2 cellular contexts compared by ENCODE assay signal in the genomic region with DNA sequence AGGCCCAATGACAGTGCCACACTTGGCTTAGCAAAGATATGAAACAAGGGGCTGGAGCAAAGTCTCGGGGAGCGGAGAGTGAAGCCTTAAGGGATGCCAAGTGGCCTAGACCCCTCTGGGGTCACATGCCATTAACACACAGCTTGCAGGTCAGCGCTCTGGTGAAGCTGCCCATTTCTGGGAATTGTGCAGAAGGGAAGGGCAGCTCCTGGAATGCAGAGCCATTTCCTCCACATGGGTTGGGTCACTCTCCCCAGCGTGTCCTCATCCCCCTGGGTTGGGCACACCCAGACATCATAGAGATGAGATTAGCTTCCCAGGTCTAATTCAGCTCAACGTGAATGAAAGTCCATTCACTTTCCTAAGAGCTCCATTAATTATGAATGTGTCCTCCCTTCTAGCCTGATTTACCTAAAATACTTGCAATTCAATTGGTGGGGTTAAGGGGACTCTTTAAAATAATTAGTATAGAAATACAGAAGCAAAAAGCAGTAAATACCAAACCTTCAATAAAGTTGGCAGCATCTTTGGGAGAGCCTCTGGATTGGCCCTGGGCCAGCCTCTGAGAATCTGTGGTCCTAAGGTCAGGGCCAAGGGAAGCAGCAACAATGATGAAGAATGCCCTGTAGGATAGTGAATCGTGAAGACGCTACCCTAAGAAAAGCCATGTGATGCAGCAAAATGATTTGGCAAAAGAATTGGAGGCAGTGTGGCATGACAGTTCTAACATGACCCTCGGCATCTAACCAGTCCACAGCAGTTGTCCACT.
TF ChIP-seq lines count a peak whose summit lies in the region.

No MANE protein-coding gene starts in this region.

TF ChIP-seq in liver, 16 proteins besides CTCF, POLR2A, EP300 and RAD21:
- no peak for TF ChIP-seq YY1 (IDR thresholded peaks at IDR 0.05)
- no peak for TF ChIP-seq FOXA2 (IDR thresholded peaks at IDR 0.05)
- TF ChIP-seq HNF4G (IDR thresholded peaks at IDR 0.05) = no peak
- TF ChIP-seq EGR1 (IDR thresholded peaks at IDR 0.05; ENCODE audit: low read depth in 2 of 2) = no peak
- TF ChIP-seq TAF1 (conservative IDR thresholded peaks at IDR 0.05) = no peak
- TF ChIP-seq, protein P1, sequence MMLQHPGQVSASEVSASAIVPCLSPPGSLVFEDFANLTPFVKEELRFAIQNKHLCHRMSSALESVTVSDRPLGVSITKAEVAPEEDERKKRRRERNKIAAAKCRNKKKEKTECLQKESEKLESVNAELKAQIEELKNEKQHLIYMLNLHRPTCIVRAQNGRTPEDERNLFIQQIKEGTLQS (IDR thresholded peaks at IDR 0.05) = no peak
- peak; percentile 51 for TF ChIP-seq NR2F2 (IDR thresholded peaks at IDR 0.05)
- TF ChIP-seq REST (IDR thresholded peaks at IDR 0.05) = no peak

TF ChIP-seq in HepG2, 621 proteins besides CTCF, POLR2A, EP300 and RAD21:
- TF ChIP-seq UBTF (CRISPR knock-in tag; IDR thresholded peaks at IDR 0.05) (no peak), TCF7 (IDR thresholded peaks at IDR 0.05; ENCODE audit: low read depth) (no peak), MEF2D (CRISPR knock-in tag; IDR thresholded peaks at IDR 0.05) (no peak), ZNF550 (CRISPR knock-in tag; IDR thresholded peaks at IDR 0.05; ENCODE audit: borderline replicate concordance) (no peak), CCDC6 (CRISPR knock-in tag; IDR thresholded peaks at IDR 0.05) (no peak), ZNF143 (CRISPR knock-in tag; IDR thresholded peaks at IDR 0.05) (no peak), ATF7-NPFF (CRISPR knock-in tag; IDR thresholded peaks at IDR 0.05; ENCODE audit: low read depth) (no peak), SPEN (CRISPR knock-in tag; IDR thresholded peaks at IDR 0.05; ENCODE audit: low read depth) (no peak), ZNF576 (CRISPR knock-in tag; IDR thresholded peaks at IDR 0.05) (no peak), MED8 (CRISPR knock-in tag; IDR thresholded peaks at IDR 0.05; ENCODE audit: insufficient replicate concordance) (no peak), ADNP (CRISPR knock-in tag; IDR thresholded peaks at IDR 0.05) (no peak), TGIF2 (CRISPR knock-in tag; IDR thresholded peaks at IDR 0.05) (no peak), DNMT1 (CRISPR knock-in tag; IDR thresholded peaks at IDR 0.05) (no peak)
- TF ChIP-seq, protein P2, sequence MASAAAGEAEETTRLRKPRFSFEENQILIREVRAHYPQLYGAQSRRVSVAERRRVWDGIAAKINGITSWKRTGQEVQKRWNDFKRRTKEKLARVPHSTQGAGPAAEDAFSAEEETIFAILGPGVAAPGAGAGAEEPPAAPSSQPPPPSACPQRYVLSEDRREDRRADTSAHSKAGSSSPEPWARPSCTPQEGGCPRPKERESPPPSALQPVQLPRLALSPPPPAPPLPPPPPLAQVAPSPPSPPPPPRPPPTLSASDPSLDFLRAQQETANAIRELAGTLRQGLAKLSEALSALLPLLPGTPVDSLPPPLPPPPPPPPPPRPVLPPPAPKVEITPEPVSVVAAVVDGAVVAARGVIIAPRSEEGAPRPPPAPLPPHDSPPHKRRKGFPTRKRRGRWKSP (CRISPR knock-in tag; IDR thresholded peaks at IDR 0.05) = no peak
- TF ChIP-seq, protein P3, sequence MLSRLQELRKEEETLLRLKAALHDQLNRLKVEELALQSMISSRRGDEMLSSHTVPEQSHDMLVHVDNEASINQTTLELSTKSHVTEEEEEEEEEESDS (CRISPR knock-in tag; IDR thresholded peaks at IDR 0.05; ENCODE audit: borderline replicate concordance) = no peak
- TF ChIP-seq, protein P4, sequence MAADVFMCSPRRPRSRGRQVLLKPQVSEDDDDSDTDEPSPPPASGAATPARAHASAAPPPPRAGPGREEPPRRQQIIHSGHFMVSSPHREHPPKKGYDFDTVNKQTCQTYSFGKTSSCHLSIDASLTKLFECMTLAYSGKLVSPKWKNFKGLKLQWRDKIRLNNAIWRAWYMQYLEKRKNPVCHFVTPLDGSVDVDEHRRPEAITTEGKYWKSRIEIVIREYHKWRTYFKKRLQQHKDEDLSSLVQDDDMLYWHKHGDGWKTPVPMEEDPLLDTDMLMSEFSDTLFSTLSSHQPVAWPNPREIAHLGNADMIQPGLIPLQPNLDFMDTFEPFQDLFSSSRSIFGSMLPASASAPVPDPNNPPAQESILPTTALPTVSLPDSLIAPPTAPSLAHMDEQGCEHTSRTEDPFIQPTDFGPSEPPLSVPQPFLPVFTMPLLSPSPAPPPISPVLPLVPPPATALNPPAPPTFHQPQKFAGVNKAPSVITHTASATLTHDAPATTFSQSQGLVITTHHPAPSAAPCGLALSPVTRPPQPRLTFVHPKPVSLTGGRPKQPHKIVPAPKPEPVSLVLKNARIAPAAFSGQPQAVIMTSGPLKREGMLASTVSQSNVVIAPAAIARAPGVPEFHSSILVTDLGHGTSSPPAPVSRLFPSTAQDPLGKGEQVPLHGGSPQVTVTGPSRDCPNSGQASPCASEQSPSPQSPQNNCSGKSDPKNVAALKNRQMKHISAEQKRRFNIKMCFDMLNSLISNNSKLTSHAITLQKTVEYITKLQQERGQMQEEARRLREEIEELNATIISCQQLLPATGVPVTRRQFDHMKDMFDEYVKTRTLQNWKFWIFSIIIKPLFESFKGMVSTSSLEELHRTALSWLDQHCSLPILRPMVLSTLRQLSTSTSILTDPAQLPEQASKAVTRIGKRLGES (CRISPR knock-in tag; IDR thresholded peaks at IDR 0.05; ENCODE audit: borderline replicate concordance) = no peak
